16 cellular contexts compared by ENCODE assay signal in the genomic region with DNA sequence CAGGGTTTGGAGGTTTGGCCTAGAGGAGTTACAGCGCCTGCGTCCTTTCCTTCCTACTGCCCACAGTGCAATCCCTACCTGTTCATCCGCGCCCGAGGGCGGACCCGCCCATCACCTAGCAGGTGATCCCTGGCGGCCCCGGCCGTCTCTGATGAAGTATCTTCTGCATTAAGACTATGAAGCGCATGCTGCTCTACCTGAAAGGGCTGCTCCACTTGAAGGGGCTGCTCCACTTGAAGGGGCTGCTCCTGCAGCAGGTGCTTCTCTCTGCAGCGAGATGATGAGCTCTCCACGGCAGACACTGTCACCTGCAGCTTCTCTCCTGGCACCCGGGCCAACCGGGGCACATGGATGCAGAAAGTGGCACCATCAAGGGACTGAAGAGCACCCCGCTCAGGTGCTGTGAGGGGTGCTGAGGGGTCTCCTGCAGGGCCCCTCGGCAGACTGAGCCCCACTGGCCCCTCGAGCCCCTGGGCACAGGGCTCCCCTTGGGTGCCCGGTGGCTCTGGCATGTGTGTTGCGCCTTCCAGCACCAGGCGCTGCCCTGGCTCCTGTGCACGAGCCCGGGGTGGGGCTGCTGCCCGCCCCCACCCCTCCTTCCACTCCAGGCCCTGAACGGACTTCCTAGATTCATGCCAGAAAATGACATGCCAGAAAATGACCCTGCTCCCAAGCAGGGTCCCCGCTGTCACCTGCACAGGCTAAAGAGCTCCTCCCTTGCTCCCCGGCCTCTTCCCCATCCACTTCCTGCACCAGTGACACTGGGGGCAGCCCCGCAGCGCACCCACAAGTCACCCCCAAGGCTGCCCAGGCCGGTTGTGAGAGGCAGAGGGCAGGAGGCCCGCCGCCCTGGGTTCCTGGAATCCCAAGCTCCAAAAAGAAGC. TPM values are rescaled to one million over a fixed set of nuclear protein-coding genes. Genes with fewer than 3 reads are reported as not detected.
A peak's percentile ranks its signal among the peaks of the same experiment; 100 is the strongest.
DNase-seq lines count a peak whose midpoint lies in the region; ATAC-seq and TF ChIP-seq lines count a peak whose summit lies in the region.
"Had no signal": no experiment of that assay in that cellular context is flagged by ENCODE, and none has a peak within 500 bp of the region (broad histone marks: within the 10 kb centered on the region; RNA-seq: fewer than 3 reads in every experiment).

No MANE protein-coding gene starts in this region.

- no peaks in the 10 kb centered on the region for H3K4me1 Mint-ChIP-seq in activated T-cell treated with anti-CD3 and anti-CD28 coated beads, Interleukin-2, amount 50 U/mL, for 72 hours (ENCODE audit: low read depth)
- H3K4me1 Mint-ChIP-seq in stimulated activated memory B cell treated with anti-CD40 and anti-IgM and Interleukin-4, amounts not matched to agents 10 μg/mL and 1 μg/mL and 100 μg/mL, for 72 hours: peaks cover 20% of the 10 kb centered on the region

- H3K9me3 Mint-ChIP-seq in activated T-cell treated with anti-CD3 and anti-CD28 coated beads, Interleukin-2, amount 50 U/mL, for 72 hours: no peaks in the 10 kb centered on the region
- no peaks in the 10 kb centered on the region for H3K9me3 Mint-ChIP-seq in stimulated activated memory B cell treated with anti-CD40 and anti-IgM and Interleukin-4, amounts not matched to agents 10 μg/mL and 1 μg/mL and 100 μg/mL, for 72 hours

- peak overlapping the region; percentile 83 for H3K4me2 ChIP-seq in OCI-LY3 (ENCODE audit: low read length)

- peak overlapping the region; percentile 70 for H3K4me3 ChIP-seq in OCI-LY3 (ENCODE audit: low read length)
- peak overlapping the region; percentile 33 for H3K4me3 ChIP-seq in iPS-15b (ENCODE audit: low read depth, low read length)

- ATAC-seq in activated T-cell treated with anti-CD3 and anti-CD28 coated beads, Interleukin-2, amount 50 U/mL, for 72 hours (replicated peaks in 1 of 2): no peak
- peak; percentile 32 for ATAC-seq in stimulated activated memory B cell treated with anti-CD40 and anti-IgM and Interleukin-4, amounts not matched to agents 10 μg/mL and 1 μg/mL and 100 μg/mL, for 72 hours
- no peak for ATAC-seq in HG02981 (IDR thresholded peaks at IDR 0.05; ENCODE audit: unreplicated experiment)

- H3K27ac ChIP-seq in OCI-LY3 (ENCODE audit: low read length): no peak overlapping the region
- H3K27ac ChIP-seq: colonic mucosa, upper lobe of left lung had no signal

- H3K9ac ChIP-seq in OCI-LY3 (ENCODE audit: low read length) (peak overlapping the region; percentile 29; the same call in 1 of the 2 replicates), iPS-15b (ENCODE audit: low read depth, low read length) (no peak overlapping the region)

- H3K36me3 ChIP-seq in OCI-LY3 (replicated peaks; ENCODE audit: low read depth, low read length): no peaks in the 10 kb centered on the region
- H3K36me3 ChIP-seq in iPS-15b (ENCODE audit: control insufficient read depth, insufficient read depth, low read length): peaks cover 12% of the 10 kb centered on the region
- H3K36me3 ChIP-seq: colonic mucosa had no signal

- H3K4me1 ChIP-seq in OCI-LY3 (ENCODE audit: low read length): peaks cover 12% of the 10 kb centered on the region
- peaks cover 5% of the 10 kb centered on the region for H3K4me1 ChIP-seq in iPS-15b (ENCODE audit: control insufficient read depth, insufficient read depth, low read length)

- TF ChIP-seq CTCF in OCI-LY3 (IDR thresholded peaks at IDR 0.05; ENCODE audit: low read depth, low read length): no peak

- peak overlapping the region; percentile 60 to 65 for H3K4me3 Mint-ChIP-seq in activated T-cell treated with anti-CD3 and anti-CD28 coated beads, Interleukin-2, amount 50 U/mL, for 72 hours
- H3K4me3 Mint-ChIP-seq in stimulated activated memory B cell treated with anti-CD40 and anti-IgM and Interleukin-4, amounts not matched to agents 10 μg/mL and 1 μg/mL and 100 μg/mL, for 72 hours: peak overlapping the region; percentile 69

- H3K9me3 ChIP-seq in OCI-LY3 (ENCODE audit: insufficient read depth, low read length): no peaks in the 10 kb centered on the region
- no peaks in the 10 kb centered on the region for H3K9me3 ChIP-seq in iPS-15b (ENCODE audit: control insufficient read depth, insufficient read depth, low read length)
- H3K9me3 ChIP-seq: colonic mucosa, upper lobe of left lung had no signal

- peaks cover 25% of the 10 kb centered on the region for H3K27me3 Mint-ChIP-seq in activated T-cell treated with anti-CD3 and anti-CD28 coated beads, Interleukin-2, amount 50 U/mL, for 72 hours (ENCODE audit: low read depth)
- peaks cover 10% of the 10 kb centered on the region for H3K27me3 Mint-ChIP-seq in stimulated activated memory B cell treated with anti-CD40 and anti-IgM and Interleukin-4, amounts not matched to agents 10 μg/mL and 1 μg/mL and 100 μg/mL, for 72 hours

- no peaks in the 10 kb centered on the region; the same call in none of the 2 replicates for H4K20me1 ChIP-seq in OCI-LY3 (ENCODE audit: insufficient read depth, low read length)

- H3K36me3 Mint-ChIP-seq in activated T-cell treated with anti-CD3 and anti-CD28 coated beads, Interleukin-2, amount 50 U/mL, for 72 hours (ENCODE audit: insufficient read depth in 2 of 2): peaks cover 0 to 1% of the 10 kb centered on the region in 2 donors
- H3K36me3 Mint-ChIP-seq in stimulated activated memory B cell treated with anti-CD40 and anti-IgM and Interleukin-4, amounts not matched to agents 10 μg/mL and 1 μg/mL and 100 μg/mL, for 72 hours: peaks cover 21% of the 10 kb centered on the region

- DNase-seq in activated T-cell treated with anti-CD3 and anti-CD28 coated beads, Interleukin-2, amount 50 U/mL, for 72 hours: no peak
- no peak for DNase-seq in activated T-cell treated with anti-CD3 and anti-CD28 coated beads, Interleukin-2, amount 50 U/mL, for 1 hour
- no peak for DNase-seq in DMS 273 (lab: John Stamatoyannopoulos, UW; ENCODE audit: unreplicated experiment)
- no peak for DNase-seq in iPS-NIHi11 (ENCODE audit: low spot score)
- DNase-seq: ACHN, colonic mucosa, DMS79 treated with DMSO at 0.1 percent for 48 hours, hypothalamus, NCI-H1092, NCI-H446 treated with DMSO at 0.1 percent for 48 hours, T-helper 9 cell had no signal

- no peaks in the 10 kb centered on the region for H3K79me2 ChIP-seq in OCI-LY3 (ENCODE audit: low read length)

- H3K27ac Mint-ChIP-seq in activated T-cell treated with anti-CD3 and anti-CD28 coated beads, Interleukin-2, amount 50 U/mL, for 72 hours: no peak overlapping the region
- peak overlapping the region; percentile 70 for H3K27ac Mint-ChIP-seq in stimulated activated memory B cell treated with anti-CD40 and anti-IgM and Interleukin-4, amounts not matched to agents 10 μg/mL and 1 μg/mL and 100 μg/mL, for 72 hours

- H3K27me3 ChIP-seq in OCI-LY3 (ENCODE audit: low read depth, low read length) (peaks cover 28% of the 10 kb centered on the region), iPS-15b (ENCODE audit: control insufficient read depth, insufficient read depth, low read length) (peaks cover 21% of the 10 kb centered on the region)

- peak overlapping the region; percentile 62; the same call in 1 of the 2 replicates for H2AFZ ChIP-seq in OCI-LY3 (ENCODE audit: low read depth, low read length)

RNA-seq across cellular contexts. Expression of a gene that starts 29.4 kb away (rescaled TPM):
- total RNA-seq in activated T-cell treated with anti-CD3 and anti-CD28 coated beads, Interleukin-2, amount 50 U/mL, for 72 hours: 1 to 10 TPM in 1 of 2 donors, under 1 TPM in 1; 0.53 to 1.0 TPM

RNA-seq across cellular contexts. Expression of a gene that starts 38.8 kb away (rescaled TPM):
- 10 to 100 TPM; 79.0 to 84.1 TPM for total RNA-seq in activated T-cell treated with anti-CD3 and anti-CD28 coated beads, Interleukin-2, amount 50 U/mL, for 72 hours

RNA-seq across cellular contexts. Expression of a gene that starts 59.5 kb away (rescaled TPM):
- total RNA-seq in activated T-cell treated with anti-CD3 and anti-CD28 coated beads, Interleukin-2, amount 50 U/mL, for 72 hours: under 1 TPM; 0.35 to 0.53 TPM
- total RNA-seq: colonic mucosa had no signal
